In the genomic region with DNA sequence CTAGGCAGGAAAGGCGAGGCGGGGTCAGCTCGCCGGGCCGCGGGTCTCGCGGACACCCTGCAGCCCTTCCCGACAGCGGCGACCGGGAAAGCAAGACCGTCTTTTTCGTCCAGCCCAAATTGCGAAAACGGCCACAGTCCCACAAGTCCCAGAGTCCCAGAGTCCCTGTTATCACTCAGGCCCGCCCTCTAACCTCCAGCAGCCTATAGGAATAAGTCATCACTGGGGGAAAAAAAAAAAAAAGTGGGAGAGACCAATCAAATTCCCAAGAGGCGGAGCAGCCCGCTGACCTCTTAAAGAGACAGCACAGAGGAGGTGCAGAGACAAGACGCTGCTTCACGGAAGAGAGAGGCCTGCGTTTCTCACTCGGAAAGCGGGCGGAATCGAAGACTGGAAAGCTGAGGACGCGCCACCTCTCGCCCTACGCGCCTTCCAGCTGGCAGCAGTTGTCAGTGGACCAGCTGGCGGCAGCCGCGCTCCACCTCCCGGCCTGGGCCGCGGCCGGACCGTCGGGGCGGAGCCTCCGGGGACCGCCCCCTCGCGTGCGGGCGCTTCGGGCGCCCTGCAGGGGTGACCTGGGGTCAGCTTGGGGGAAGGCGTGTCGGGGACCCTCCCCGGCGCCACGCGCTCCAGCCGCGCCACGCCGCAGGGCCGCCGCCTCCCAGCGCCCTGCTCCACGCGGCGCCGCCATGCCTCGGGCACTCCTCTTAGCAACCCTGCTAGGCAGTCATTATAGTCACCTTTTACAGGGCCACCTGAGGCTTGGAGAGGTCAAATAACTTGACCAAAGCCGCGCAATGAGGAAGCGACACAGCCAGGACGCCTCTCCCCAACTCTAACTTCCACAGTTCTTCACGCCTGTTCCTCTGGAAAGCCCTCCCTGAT, we compare ENCODE assay signal across 8 cellular contexts. TPM values are rescaled to one million over a fixed set of nuclear protein-coding genes. Genes with fewer than 3 reads are reported as not detected.
DNase-seq lines count a peak whose midpoint lies in the region; ATAC-seq and TF ChIP-seq lines count a peak whose summit lies in the region.

Gene TPRA1 (minus strand): TSS at position 141 of the 885 bp plus-strand sequence. CDS start 10,587 bp downstream, outside the sequence.

- intact Hi-C loops in left lung (cut with DNase I), result no loop called here

- TF ChIP-seq CTCF in left lung (IDR thresholded peaks at IDR 0.05), result peak in 1 of 2 donors; percentile 21

- H3K9me3 ChIP-seq in left lung, result no peaks in the 10 kb centered on the region

- no peaks in the 10 kb centered on the region for H3K27me3 ChIP-seq in left lung

- H3K27ac ChIP-seq in left lung, result peak within 1 kb of the TSS; percentile 83 to 95

- H3K36me3 ChIP-seq in left lung, result no peaks in the 10 kb centered on the region

- ATAC-seq in GM19351 (IDR thresholded peaks at IDR 0.05; ENCODE audit: unreplicated experiment) (peak; percentile 69), HG03521 (IDR thresholded peaks at IDR 0.05; ENCODE audit: unreplicated experiment) (peak; percentile 71), left lung (peak; percentile 91)

- DNase-seq in CD1c-positive myeloid dendritic cell (ENCODE audit: extremely low spot score) (peak; percentile 95), NCI-H69 (lab: John Stamatoyannopoulos, UW) (peak; percentile 97), dermis blood vessel endothelial cell (peak; percentile 96), left lung (peak; percentile 90 to 95)
- peak; percentile 62 to 78 for DNase-seq in activated CD4-positive, alpha-beta T cell treated with anti-CD3 and anti-CD28 coated beads, Interleukin-2, amount 50 U/mL, for 24 hours (ENCODE audit: low read depth in 1 of 2, low spot score in 1 of 2)
- peak; percentile 60 to 68 for DNase-seq in stimulated activated CD4-positive, alpha-beta T cell treated with anti-CD3 and anti-CD28 coated beads, Interleukin-2, amount 100 ng/mL, for 48 hours

- H3K4me1 ChIP-seq in left lung, result peaks cover 16 to 57% of the 10 kb centered on the region in 2 donors

- peak within 1 kb of the TSS; percentile 90 to 97 for H3K4me3 ChIP-seq in left lung

RNA-seq across cellular contexts. Expression of gene TPRA1, which starts in this region (rescaled TPM):
- total RNA-seq in dermis blood vessel endothelial cell (34.8 and 48.3 TPM in 2 replicates), left lung (10 to 100 TPM; 40.3 to 40.5 TPM)

Comparison
In these comparisons a context has a peak if more than half of its experiments do, and no peak if none do; other contexts are left out.
1. Peak in every context shown above with its lines: DNase-seq, ATAC-seq, H3K4me3 ChIP-seq and H3K27ac ChIP-seq.